Comparison of ENCODE assay signal across 13 cellular contexts in genomic region chr1:54569339-54569738, GRCh38. TPM values are rescaled to one million over a fixed set of nuclear protein-coding genes. Genes with fewer than 3 reads are reported as not detected.
DNase-seq lines count a peak whose midpoint lies in the region; ATAC-seq, FAIRE-seq and TF ChIP-seq lines count a peak whose summit lies in the region.
"Had no signal": no experiment of that assay in that cellular context is flagged by ENCODE, and none has a peak within 500 bp of the region (broad histone marks: within the 10 kb centered on the region; RNA-seq: fewer than 3 reads in every experiment).

No MANE protein-coding gene starts in this region.

- no peak overlapping the region for H4K8ac ChIP-seq in trophoblast cell (ENCODE audit: low read depth, low read length)

- H3K4me1 ChIP-seq in endothelial cell of umbilical vein (ENCODE audit: control insufficient read depth, extremely low read depth, insufficient read depth, low read length) (peaks cover 31% of the 10 kb centered on the region), stomach (peaks cover 11 to 38% (median 21%) of the 10 kb centered on the region in 4 donors), trophoblast cell (ENCODE audit: control insufficient read depth in 1 of 2, insufficient read depth in 2 of 2, low read length in 2 of 2) (peaks cover 19 to 23% of the 10 kb centered on the region in 2 experiments)
- H3K4me1 ChIP-seq: A549 had no signal

- no peak overlapping the region for H2BK120ac ChIP-seq in trophoblast cell (ENCODE audit: insufficient read depth, low read length, poor library complexity)

- H4K12ac ChIP-seq in trophoblast cell (ENCODE audit: low read depth, low read length), result no peak overlapping the region

- H3K79me2 ChIP-seq in endothelial cell of umbilical vein (ENCODE audit: control insufficient read depth, insufficient read depth, low read length), result no peaks in the 10 kb centered on the region
- H3K79me2 ChIP-seq in trophoblast cell (ENCODE audit: control insufficient read depth, insufficient read depth, low read length, poor library complexity), result no peaks in the 10 kb centered on the region

- BruUV-seq in endothelial cell of umbilical vein (replicated peaks; lab: Mats Ljungman, UMichigan), result no TSS peak

- intact Hi-C loops in endothelial cell of umbilical vein (cut with micrococcal nuclease) (no loop called here), stomach (cut with DNase I; ENCODE audit: low total_unique reads) (no loop called here)

- no peak overlapping the region for H3K4me3 ChIP-seq in endothelial cell of umbilical vein (replicated peaks in 1 of 3; ENCODE audit: insufficient read depth in 1 of 3, low read depth in 1 of 3, low read length in 3 of 3)
- no peak overlapping the region for H3K4me3 ChIP-seq in stomach
- no peak overlapping the region for H3K4me3 ChIP-seq in trophoblast cell (ENCODE audit: low read depth, low read length)
- H3K4me3 ChIP-seq: A549 had no signal

- FAIRE-seq in endothelial cell of umbilical vein (lab: Jason Lieb, UNC), result no peak
- FAIRE-seq: A549 had no signal

- no peak overlapping the region for H2BK5ac ChIP-seq in trophoblast cell (ENCODE audit: low read depth, low read length, poor library complexity)

- no peak overlapping the region for H4K91ac ChIP-seq in trophoblast cell (ENCODE audit: low read depth, low read length)

- peaks cover 23% of the 10 kb centered on the region for H3K4me1 Mint-ChIP-seq in mesothelial cell of epicardium
- H3K4me1 Mint-ChIP-seq: stimulated activated effector memory CD8-positive, alpha-beta T cell treated with anti-CD3 and anti-CD28 coated beads, Interleukin-12 subunit alpha, Interleukin-12 subunit beta, amount 100 ng/mL, for 72 hours had no signal

- H3K4me2 ChIP-seq in endothelial cell of umbilical vein (ENCODE audit: insufficient read depth, low read length) (no peak overlapping the region), trophoblast cell (ENCODE audit: low read length) (no peak overlapping the region)
- H3K4me2 ChIP-seq: A549 had no signal

- peak overlapping the region; percentile 10 for H3K27ac Mint-ChIP-seq in mesothelial cell of epicardium
- H3K27ac Mint-ChIP-seq: activated CD4-positive, alpha-beta memory T cell treated with anti-CD3 and anti-CD28 coated beads, Interleukin-2, amount 10 ng/mL, durations not matched to agents 7 days and 5 days; activated naive CD4-positive, alpha-beta T cell treated with anti-CD3 and anti-CD28 coated beads for 36 hours; stimulated activated effector memory CD8-positive, alpha-beta T cell treated with anti-CD3 and anti-CD28 coated beads, Interleukin-12 subunit alpha, Interleukin-12 subunit beta, amount 100 ng/mL, for 72 hours had no signal

- no peaks in the 10 kb centered on the region for H3K36me3 Mint-ChIP-seq in mesothelial cell of epicardium
- H3K36me3 Mint-ChIP-seq: stimulated activated effector memory CD8-positive, alpha-beta T cell treated with anti-CD3 and anti-CD28 coated beads, Interleukin-12 subunit alpha, Interleukin-12 subunit beta, amount 100 ng/mL, for 72 hours had no signal

- no peak for TF ChIP-seq POLR2A in endothelial cell of umbilical vein (IDR thresholded peaks at IDR 0.05; ENCODE audit: low read depth, low read length)
- TF ChIP-seq POLR2A in stomach (IDR thresholded peaks at IDR 0.05), result no peak

- H2AFZ ChIP-seq in endothelial cell of umbilical vein (ENCODE audit: low read depth, low read length), result peak overlapping the region; percentile 24
- no peak overlapping the region for H2AFZ ChIP-seq in trophoblast cell (ENCODE audit: insufficient read depth, low read length, poor library complexity)

- no peak overlapping the region for H2AK5ac ChIP-seq in trophoblast cell (ENCODE audit: low read length)

- WGBS in stomach, 5 donors, result 63 to 85% (median 80%) methylated on average over 4 of the region's 4 CpGs
- WGBS in trophoblast cell (ENCODE audit: extremely low coverage, insufficient coverage, insufficient read length), result no CpG with 5 or more reads among the region's 4 CpGs

- H3K79me1 ChIP-seq in trophoblast cell (ENCODE audit: low read length), result peaks cover 4% of the 10 kb centered on the region

- DNase-seq in NCI-H748 (lab: John Stamatoyannopoulos, UW; ENCODE audit: unreplicated experiment), result peak; percentile 88
- no peak for DNase-seq in NCI-H748 treated with DMSO at 0.1 percent for 48 hours (lab: John Stamatoyannopoulos, UW)
- no peak for DNase-seq in endothelial cell of umbilical vein (ENCODE audit: low read depth, low spot score)
- no peak for DNase-seq in mesothelial cell of epicardium (ENCODE audit: low spot score in 2 of 2, unreplicated experiment in 2 of 2)
- no peak for DNase-seq in stomach
- DNase-seq in trophoblast cell, result no peak
- DNase-seq: activated CD4-positive, alpha-beta memory T cell treated with anti-CD3 and anti-CD28 coated beads, Interleukin-2, amount 10 ng/mL, durations not matched to agents 7 days and 5 days; activated naive CD4-positive, alpha-beta T cell treated with anti-CD3 and anti-CD28 coated beads for 36 hours; NCI-H1105 treated with DMSO at 0.1 percent for 48 hours had no signal

- H3K27ac ChIP-seq in endothelial cell of umbilical vein (ENCODE audit: insufficient read depth, low read depth, low read length) (no peak overlapping the region), stomach (peak overlapping the region in 1 of 5 donors; percentile 18), trophoblast cell (ENCODE audit: low read depth, low read length) (no peak overlapping the region)
- H3K27ac ChIP-seq: A549 had no signal

- no peak overlapping the region for H2BK12ac ChIP-seq in trophoblast cell (ENCODE audit: low read length)

- TF ChIP-seq EP300 in stomach (IDR thresholded peaks at IDR 0.05), result no peak

- H4K20me1 ChIP-seq in endothelial cell of umbilical vein (replicated peaks; ENCODE audit: control insufficient read depth, extremely low read depth, insufficient read depth, low read length), result no peaks in the 10 kb centered on the region

- H3K23ac ChIP-seq in trophoblast cell (ENCODE audit: low read length), result no peak overlapping the region

- no peak for ATAC-seq in GM19397 (IDR thresholded peaks at IDR 0.05; ENCODE audit: unreplicated experiment)
- ATAC-seq in GM21786 (IDR thresholded peaks at IDR 0.05; ENCODE audit: unreplicated experiment), result no peak
- ATAC-seq: A549; stimulated activated effector memory CD8-positive, alpha-beta T cell treated with anti-CD3 and anti-CD28 coated beads, Interleukin-12 subunit alpha, Interleukin-12 subunit beta, amount 100 ng/mL, for 72 hours had no signal

- CTCF ChIA-PET in endothelial cell of umbilical vein (lab: Charles Lee), result interaction anchor here (0.9 to 2.0 kb wide), 3 partner anchors 11 to 80 kb away, joined by 3 to 8 read pairs (median 4); no protein-coding TSS in a partner anchor

- TF ChIP-seq CTCF in endothelial cell of umbilical vein (IDR thresholded peaks at IDR 0.05; ENCODE audit: extremely low read depth in 1 of 2, insufficient read depth in 1 of 2, low read depth in 1 of 2, low read length in 2 of 2) (no peak), mesothelial cell of epicardium (IDR thresholded peaks at IDR 0.05; ENCODE audit: unreplicated experiment) (no peak), stomach (IDR thresholded peaks at IDR 0.05) (no peak)

- H3K36me3 ChIP-seq in endothelial cell of umbilical vein (ENCODE audit: control insufficient read depth in 2 of 2, extremely low read depth in 1 of 2, insufficient read depth in 2 of 2, low read length in 2 of 2), result no peaks in the 10 kb centered on the region
- no peaks in the 10 kb centered on the region for H3K36me3 ChIP-seq in stomach
- H3K36me3 ChIP-seq in trophoblast cell (ENCODE audit: control insufficient read depth in 1 of 2, insufficient read depth in 2 of 2, low read length in 2 of 2), result no peaks in the 10 kb centered on the region

- H3K9me3 Mint-ChIP-seq in mesothelial cell of epicardium, result no peaks in the 10 kb centered on the region
- H3K9me3 Mint-ChIP-seq: activated CD4-positive, alpha-beta memory T cell treated with anti-CD3 and anti-CD28 coated beads, Interleukin-2, amount 10 ng/mL, durations not matched to agents 7 days and 5 days; activated naive CD4-positive, alpha-beta T cell treated with anti-CD3 and anti-CD28 coated beads for 36 hours; stimulated activated effector memory CD8-positive, alpha-beta T cell treated with anti-CD3 and anti-CD28 coated beads, Interleukin-12 subunit alpha, Interleukin-12 subunit beta, amount 100 ng/mL, for 72 hours had no signal

- POLR2A ChIA-PET in endothelial cell of umbilical vein (lab: Charles Lee), result no interaction called here

- H3K4me3 Mint-ChIP-seq in mesothelial cell of epicardium, result no peak overlapping the region
- H3K4me3 Mint-ChIP-seq: activated CD4-positive, alpha-beta memory T cell treated with anti-CD3 and anti-CD28 coated beads, Interleukin-2, amount 10 ng/mL, durations not matched to agents 7 days and 5 days; activated naive CD4-positive, alpha-beta T cell treated with anti-CD3 and anti-CD28 coated beads for 36 hours; stimulated activated effector memory CD8-positive, alpha-beta T cell treated with anti-CD3 and anti-CD28 coated beads, Interleukin-12 subunit alpha, Interleukin-12 subunit beta, amount 100 ng/mL, for 72 hours had no signal

- dilution Hi-C loops in endothelial cell of umbilical vein (cut with MboI; ENCODE audit: extremely low pct_ligation_motif_present, low sequenced_read_pairs), result no loop called here

- H3K18ac ChIP-seq in trophoblast cell (ENCODE audit: low read length), result no peak overlapping the region

- H3K9me3 ChIP-seq in endothelial cell of umbilical vein (replicated peaks; ENCODE audit: control insufficient read depth, insufficient read depth, low read length) (no peaks in the 10 kb centered on the region), stomach (no peaks in the 10 kb centered on the region), trophoblast cell (ENCODE audit: insufficient read depth, low read depth, low read length) (no peaks in the 10 kb centered on the region)
- H3K9me3 ChIP-seq: A549 had no signal

- no peak overlapping the region for H3K4ac ChIP-seq in trophoblast cell (ENCODE audit: low read depth, low read length)

- no peaks in the 10 kb centered on the region for H3K9me1 ChIP-seq in endothelial cell of umbilical vein (replicated peaks; ENCODE audit: control insufficient read depth, extremely low read depth, insufficient read depth, low read length)

- no peak overlapping the region for H3K9ac ChIP-seq in endothelial cell of umbilical vein (replicated peaks; ENCODE audit: extremely low read depth, insufficient read depth, low read length)
- no peak overlapping the region for H3K9ac ChIP-seq in trophoblast cell (ENCODE audit: low read length)

- no peak overlapping the region for H3K14ac ChIP-seq in trophoblast cell (ENCODE audit: low read length)

- no peaks in the 10 kb centered on the region for H3K27me3 ChIP-seq in endothelial cell of umbilical vein (ENCODE audit: control insufficient read depth in 2 of 2, insufficient read depth in 2 of 2, low read length in 2 of 2)
- no peaks in the 10 kb centered on the region for H3K27me3 ChIP-seq in stomach
- no peaks in the 10 kb centered on the region for H3K27me3 ChIP-seq in trophoblast cell (ENCODE audit: insufficient read depth, low read length)

- H3K27me3 Mint-ChIP-seq in mesothelial cell of epicardium (ENCODE audit: low read depth), result no peaks in the 10 kb centered on the region

RNA-seq across cellular contexts. Expression of gene ACOT11, which starts 21.3 kb away (rescaled TPM):
- 5.4 and 5.7 TPM in 2 replicates for total RNA-seq in endothelial cell of umbilical vein
- 4.5 and 5.5 TPM in 2 replicates for polyA plus RNA-seq in endothelial cell of umbilical vein
- 3.3 and 3.5 TPM in 2 replicates for polyA plus RNA-seq in endothelial cell of umbilical vein (2011; cell fraction: cytosol; rRNA removed)
- polyA plus RNA-seq in endothelial cell of umbilical vein (2011; cell fraction: nucleus; rRNA removed), result 7.3 and 7.8 TPM in 2 replicates
- 2.0 and 3.1 TPM in 2 replicates for polyA plus RNA-seq in endothelial cell of umbilical vein (2012)
- 6.0 and 6.7 TPM in 2 replicates for polyA minus RNA-seq in endothelial cell of umbilical vein
- 3.2 TPM for polyA minus RNA-seq in endothelial cell of umbilical vein (2011; cell fraction: cytosol; rRNA and poly(A)+ RNA removed)
- polyA minus RNA-seq in endothelial cell of umbilical vein (2011; cell fraction: nucleus; rRNA and poly(A)+ RNA removed), result 5.7 and 6.1 TPM in 2 replicates
- 8.3 to 10.3 TPM (median 8.9 TPM) in 3 replicates for total RNA-seq in mesothelial cell of epicardium
- total RNA-seq in stomach, result 10 to 100 TPM; 13.9 to 87.0 (median 39.1) TPM
- 10 to 100 TPM in 1 of 3 donors, 1 to 10 TPM in 2; 5.5 to 14.7 (median 6.0) TPM for polyA plus RNA-seq in stomach
- polyA plus RNA-seq in trophoblast cell (2013), result 4.2 and 5.0 TPM in 2 replicates

RNA-seq across cellular contexts. Expression of gene FAM151A, which starts 54.0 kb away (rescaled TPM):
- not detected in 2 replicates for total RNA-seq in endothelial cell of umbilical vein
- not detected in 2 replicates for polyA plus RNA-seq in endothelial cell of umbilical vein
- polyA plus RNA-seq in endothelial cell of umbilical vein (2011; cell fraction: cytosol; rRNA removed), result not detected in 2 replicates
- polyA plus RNA-seq in endothelial cell of umbilical vein (2011; cell fraction: nucleus; rRNA removed), result not detected in 2 replicates
- not detected in 2 replicates for polyA plus RNA-seq in endothelial cell of umbilical vein (2012)
- not detected in 2 replicates for polyA minus RNA-seq in endothelial cell of umbilical vein
- not detected for polyA minus RNA-seq in endothelial cell of umbilical vein (2011; cell fraction: cytosol; rRNA and poly(A)+ RNA removed)
- polyA minus RNA-seq in endothelial cell of umbilical vein (2011; cell fraction: nucleus; rRNA and poly(A)+ RNA removed), result not detected in 2 replicates
- total RNA-seq in mesothelial cell of epicardium, result not detected in 3 replicates
- under 1 TPM in 1 of 5 donors, not detected in 4; 0.73 TPM for total RNA-seq in stomach
- polyA plus RNA-seq in stomach, result under 1 TPM in 2 of 3 donors, not detected in 1; 0.15 to 0.25 TPM
- 0.18 and 0.21 TPM in 2 replicates for polyA plus RNA-seq in trophoblast cell (2013)
- total RNA-seq: activated CD4-positive, alpha-beta memory T cell treated with anti-CD3 and anti-CD28 coated beads, Interleukin-2, amount 10 ng/mL, durations not matched to agents 7 days and 5 days; activated naive CD4-positive, alpha-beta T cell treated with anti-CD3 and anti-CD28 coated beads for 36 hours had no signal
- polyA plus RNA-seq: A549 had no signal
